Comparison of ENCODE assay signal across 8 cellular contexts in the genomic region with DNA sequence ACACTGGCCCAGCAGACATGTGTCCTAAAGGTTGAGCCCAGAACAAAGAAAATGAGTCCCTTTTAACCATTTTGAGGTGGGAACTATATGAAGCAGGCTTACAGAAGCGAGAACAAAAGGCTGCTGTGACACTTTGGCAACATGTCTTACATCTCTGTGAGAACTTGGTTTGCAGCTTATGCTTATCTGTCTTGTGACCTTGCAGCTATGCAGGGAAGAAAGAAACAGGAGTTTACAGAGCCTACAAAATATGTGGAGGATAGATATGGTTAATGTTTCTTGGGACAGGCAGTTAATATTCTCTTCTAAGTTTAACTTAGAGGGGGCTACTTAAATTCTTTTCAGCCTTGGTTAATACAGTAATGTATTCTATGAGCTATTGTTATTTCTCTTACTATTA.
DNase-seq lines count a peak whose midpoint lies in the region; ATAC-seq, FAIRE-seq and TF ChIP-seq lines count a peak whose summit lies in the region.
"Not testable (repeated sequence)": the region's sequence is repeated elsewhere in the genome, so short reads cannot be mapped to it uniquely, and the experiment has no call there.

No MANE protein-coding gene starts in this region.

- not testable (repeated sequence) for H4K8ac ChIP-seq in mesenchymal stem cell (ENCODE audit: low read length)

- peak overlapping the region; percentile 68 for H2AFZ ChIP-seq in K562 (ENCODE audit: low read depth, low read length)
- H2AFZ ChIP-seq in mesenchymal stem cell (ENCODE audit: low read depth, low read length) = not testable (repeated sequence)

- not testable (repeated sequence) for H3K23ac ChIP-seq in mesenchymal stem cell (ENCODE audit: low read length in 2 of 2)

- H3K18ac ChIP-seq in mesenchymal stem cell (ENCODE audit: low read depth in 1 of 2, low read length in 2 of 2) = not testable (repeated sequence)

- intact Hi-C loops in Caco-2 (cut with micrococcal nuclease; ENCODE audit: unreplicated experiment); testis (cut with DNase I; ENCODE audit: low total_unique reads): not testable (repeated sequence)
- intact Hi-C loops in K562 (cut with micrococcal nuclease) = loop anchor here (2.0 to 5.0 kb wide), 2 partner anchors 45 to 73 kb away; no protein-coding TSS in a partner anchor

- peak overlapping the region; percentile 58 for H3K4me2 ChIP-seq in K562 (ENCODE audit: insufficient read depth, low read length)
- H3K4me2 ChIP-seq in mesenchymal stem cell (ENCODE audit: low read length, poor library complexity, severe bottlenecking) = not testable (repeated sequence)

- H3K27me3 ChIP-seq in Caco-2 (replicated peaks; ENCODE audit: control insufficient read depth, insufficient read depth, low read length); K562 (ENCODE audit: control insufficient read depth in 2 of 2, insufficient read depth in 2 of 2, low read length in 2 of 2); mesenchymal stem cell (ENCODE audit: control insufficient read depth in 1 of 2, insufficient read depth in 1 of 2, low read length in 2 of 2); testis: not testable (repeated sequence)

- CTCF ChIA-PET in Caco-2 (lab: Charles Lee); K562 (lab: Yijun Ruan, JAX; ENCODE audit: low intra/inter-chr PET ratio): not testable (repeated sequence)

- peak; percentile 63 for ATAC-seq in K562

- BruUV-seq in Caco-2 (replicated peaks; lab: Mats Ljungman, UMichigan); K562 (replicated peaks; lab: Mats Ljungman, UMichigan): not testable (repeated sequence)

- H4K20me1 ChIP-seq in K562 (replicated peaks; ENCODE audit: control insufficient read depth, insufficient read depth, low read length) = not testable (repeated sequence)

- H3K14ac ChIP-seq in mesenchymal stem cell (ENCODE audit: low read length in 2 of 2) = not testable (repeated sequence)

- H3K4me1 ChIP-seq in Caco-2 (peaks cover 24% of the 10 kb centered on the region), K562 (replicated peaks in 1 of 2; ENCODE audit: control insufficient read depth in 2 of 2, insufficient read depth in 2 of 2, low read length in 2 of 2) (peaks cover 9 to 16% of the 10 kb centered on the region in 2 experiments; a peak in 4 of 5 replicates)
- H3K4me1 ChIP-seq in mesenchymal stem cell (ENCODE audit: control insufficient read depth, insufficient read depth, low read depth, low read length); testis: not testable (repeated sequence)

- peaks cover 15% of the 10 kb centered on the region for H3K9me3 ChIP-seq in Caco-2
- not testable (repeated sequence) for H3K9me3 ChIP-seq in K562 (replicated peaks; ENCODE audit: control insufficient read depth, insufficient read depth, low read depth, low read length); testis
- peaks cover 12% of the 10 kb centered on the region for H3K9me3 ChIP-seq in mesenchymal stem cell (ENCODE audit: control insufficient read depth, low read length)

- not testable (repeated sequence) for H3K27me3 Mint-ChIP-seq in Caco-2 (ENCODE audit: insufficient read depth, unreplicated experiment); nephron (ENCODE audit: low read depth)

- in situ Hi-C loops in K562 (cut with MboI) = not testable (repeated sequence)

- POLR2A ChIA-PET in Caco-2 (lab: Charles Lee) = not testable (repeated sequence)
- POLR2A ChIA-PET in K562 (lab: Yijun Ruan, JAX) = interaction anchor here (1.1 kb wide), 1 partner anchor 11 kb away, joined by 3 read pairs; no protein-coding TSS in a partner anchor

- H3K9ac ChIP-seq in K562 (ENCODE audit: insufficient read depth in 1 of 2, low read depth in 2 of 2, low read length in 2 of 2) = peak overlapping the region in 1 of 2 experiments; percentile 48; a peak in 2 of 4 replicates
- not testable (repeated sequence) for H3K9ac ChIP-seq in mesenchymal stem cell (ENCODE audit: low read length)

- H3K27ac Mint-ChIP-seq in Caco-2 (ENCODE audit: unreplicated experiment) = peak overlapping the region; percentile 26
- H3K27ac Mint-ChIP-seq in nephron = peak overlapping the region; percentile 4 to 60 (median 38)

- H3K79me1 ChIP-seq in mesenchymal stem cell (replicated peaks; ENCODE audit: low read length, poor library complexity, severe bottlenecking) = not testable (repeated sequence)

- TF ChIP-seq POLR2A in K562 (conservative IDR thresholded peaks at IDR 0.05); erythroblast (IDR thresholded peaks at IDR 0.05; ENCODE audit: low read length); testis (IDR thresholded peaks at IDR 0.05): not testable (repeated sequence)

- H3K79me2 ChIP-seq in K562 (ENCODE audit: control insufficient read depth, insufficient read depth, low read length) = peaks cover 67% of the 10 kb centered on the region

- not testable (repeated sequence) for H4K91ac ChIP-seq in mesenchymal stem cell (ENCODE audit: low read length)

- FAIRE-seq in K562 (lab: Jason Lieb, UNC) = peak; percentile 90

- 0 out of 2 replicates have a peak, but pooled peaks have one; percentile 34 for TF ChIP-seq EP300 in K562 (IDR thresholded peaks at IDR 0.05; ENCODE audit: low read length)

- H3K4me3 Mint-ChIP-seq in Caco-2 (ENCODE audit: unreplicated experiment) = peak overlapping the region; percentile 13
- not testable (repeated sequence) for H3K4me3 Mint-ChIP-seq in nephron

- H3K9me3 Mint-ChIP-seq in Caco-2 (ENCODE audit: unreplicated experiment) = peaks cover 21% of the 10 kb centered on the region
- peaks cover 25% of the 10 kb centered on the region for H3K9me3 Mint-ChIP-seq in nephron

- peak in 1 of 2 experiments; percentile 19 for DNase-seq in Caco-2
- peak; percentile 60 for DNase-seq in OCI-M1 (lab: John Stamatoyannopoulos, UW)
- peak in 1 of 4 experiments; percentile 53 for DNase-seq in K562 (ENCODE audit: extremely low read depth in 1 of 4, low spot score in 3 of 4)
- peak; percentile 54 to 85 for DNase-seq in erythroblast (lab: John Stamatoyannopoulos, UW)
- DNase-seq in mesenchymal stem cell = not testable (repeated sequence)
- DNase-seq in retinal pigment epithelial cell (ENCODE audit: low read depth) = peak; percentile 20
- DNase-seq in testis = peak; percentile 55

- TF ChIP-seq CTCF in Caco-2 (IDR thresholded peaks at IDR 0.05; ENCODE audit: insufficient read depth in 1 of 2, low read depth in 1 of 2, low read length in 1 of 2, severe bottlenecking in 1 of 2, unreplicated experiment in 1 of 2); K562 (IDR thresholded peaks at IDR 0.05 in 2 of 3, conservative IDR thresholded peaks at IDR 0.05 in 1 of 3; ENCODE audit: insufficient read depth in 2 of 3, low read depth in 1 of 3, low read length in 3 of 3); nephron (IDR thresholded peaks at IDR 0.05; ENCODE audit: unreplicated experiment in 3 of 3); retinal pigment epithelial cell (conservative IDR thresholded peaks at IDR 0.05; ENCODE audit: low read depth, low read length); testis (IDR thresholded peaks at IDR 0.05): not testable (repeated sequence)

- not testable (repeated sequence) for H2AK5ac ChIP-seq in mesenchymal stem cell (ENCODE audit: low read length, severe bottlenecking)

- H3K27ac ChIP-seq in K562 (ENCODE audit: extremely low read depth, low read depth, low read length) (peak overlapping the region; percentile 72), mesenchymal stem cell (ENCODE audit: low read length, poor library complexity, severe bottlenecking) (peak overlapping the region; percentile 25), testis (peak overlapping the region; percentile 74 to 75)

- not testable (repeated sequence) for TF ChIP-seq RAD21 in K562 (CRISPR knock-in tag; conservative IDR thresholded peaks at IDR 0.05 in 1 of 2, IDR thresholded peaks at IDR 0.05 in 1 of 2)

- not testable (repeated sequence) for H3K4ac ChIP-seq in mesenchymal stem cell (ENCODE audit: low read depth in 1 of 2, low read length in 2 of 2)

- not testable (repeated sequence) for H2BK120ac ChIP-seq in mesenchymal stem cell (ENCODE audit: low read depth, low read length)

- not testable (repeated sequence) for H3K4me3 ChIP-seq in Caco-2 (ENCODE audit: low read depth, low read length); K562; mesenchymal stem cell (ENCODE audit: insufficient read depth in 1 of 2, low read depth in 1 of 2, low read length in 2 of 2); retinal pigment epithelial cell (ENCODE audit: low read length); testis

- 8% methylated on average over 1 of the region's 1 CpG for WGBS in K562 (ENCODE audit: insufficient coverage, low coverage, missing lambda C conversion rate)
- WGBS in mesenchymal stem cell = 38% methylated on average over 1 of the region's 1 CpG
- 41 to 56% methylated on average over 1 of the region's 1 CpG for WGBS in testis, 2 donors

- H3K36me3 ChIP-seq in Caco-2 (ENCODE audit: control insufficient read depth, insufficient read depth, low read length); K562 (ENCODE audit: control insufficient read depth, insufficient read depth, low read length); mesenchymal stem cell (ENCODE audit: control insufficient read depth in 1 of 2, insufficient read depth in 2 of 2, low read depth in 1 of 2, low read length in 2 of 2); testis (ENCODE audit: low read depth, missing control alignments): not testable (repeated sequence)

- not testable (repeated sequence) for H2BK5ac ChIP-seq in mesenchymal stem cell (ENCODE audit: low read depth, low read length, poor library complexity, severe bottlenecking)

- not testable (repeated sequence) for H3K9me1 ChIP-seq in K562 (ENCODE audit: control insufficient read depth, insufficient read depth, low read length)

- not testable (repeated sequence) for H2BK15ac ChIP-seq in mesenchymal stem cell (ENCODE audit: low read depth, poor library complexity, severe bottlenecking)

- H2BK12ac ChIP-seq in mesenchymal stem cell (ENCODE audit: low read length in 2 of 2) = not testable (repeated sequence)

- H3K36me3 Mint-ChIP-seq in Caco-2 (ENCODE audit: insufficient read depth, unreplicated experiment); nephron (ENCODE audit: low read depth): not testable (repeated sequence)

- H3K4me1 Mint-ChIP-seq in Caco-2 (ENCODE audit: low read depth, unreplicated experiment) = peaks cover 21% of the 10 kb centered on the region
- H3K4me1 Mint-ChIP-seq in nephron = not testable (repeated sequence)

TF ChIP-seq in K562, 482 proteins besides CTCF, POLR2A, EP300 and RAD21 (continues in another document):
- TF ChIP-seq MTA2 (IDR thresholded peaks at IDR 0.05; ENCODE audit: low read depth) (peak; percentile 72), CBFA2T3 (IDR thresholded peaks at IDR 0.05) (peak; percentile 85), ESRRA (IDR thresholded peaks at IDR 0.05; ENCODE audit: borderline replicate concordance, low read depth) (peak; percentile 35; the same call in 1 of the 2 replicates), NCOA1 (IDR thresholded peaks at IDR 0.05; ENCODE audit: low read depth) (peak; percentile 21; the same call in 1 of the 2 replicates)
